16 cellular contexts compared by ENCODE assay signal in the genomic region with DNA sequence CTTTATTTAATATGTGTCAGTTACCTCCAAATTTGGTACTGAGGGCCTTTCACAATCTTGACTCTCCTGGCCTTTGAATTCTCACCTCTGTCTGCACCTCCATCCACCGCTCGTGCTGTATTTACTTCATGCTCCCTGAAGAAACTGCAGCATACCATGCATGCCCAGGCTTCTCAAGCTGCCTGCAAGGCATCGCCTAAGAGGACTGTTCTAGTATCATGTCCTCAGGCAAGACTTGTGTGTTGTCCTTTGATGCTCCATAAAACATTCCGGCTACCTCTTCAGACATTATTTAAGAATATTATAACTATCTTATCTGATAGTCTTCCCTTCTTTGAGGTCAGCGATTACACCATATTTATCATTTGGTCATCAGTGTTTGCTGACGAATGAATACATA.
DNase-seq lines count a peak whose midpoint lies in the region; TF ChIP-seq lines count a peak whose summit lies in the region.
"Had no signal": no experiment of that assay in that cellular context is flagged by ENCODE, and none has a peak within 500 bp of the region (broad histone marks: within the 10 kb centered on the region; RNA-seq: fewer than 3 reads in every experiment).

No MANE protein-coding gene starts in this region.

- H3K36me3 ChIP-seq in BE2C (no peaks in the 10 kb centered on the region), SJCRH30 (no peaks in the 10 kb centered on the region)
- H3K36me3 ChIP-seq: BLaER1 had no signal

- peaks cover 16% of the 10 kb centered on the region for H3K9me3 Mint-ChIP-seq in mesothelial cell of epicardium

- no peaks in the 10 kb centered on the region for H3K9me3 ChIP-seq in BE2C
- H3K9me3 ChIP-seq in SJCRH30 (replicated peaks) = no peaks in the 10 kb centered on the region
- H3K9me3 ChIP-seq: BLaER1 had no signal

- H3K4me1 ChIP-seq in BE2C (no peaks in the 10 kb centered on the region), SJCRH30 (peaks cover 10% of the 10 kb centered on the region)
- H3K4me1 ChIP-seq: BLaER1 had no signal

- peaks cover 10% of the 10 kb centered on the region for H3K4me1 Mint-ChIP-seq in mesothelial cell of epicardium
- H3K4me1 Mint-ChIP-seq: CD4-positive, CD25-positive, alpha-beta regulatory T cell had no signal

- peak; percentile 41 for DNase-seq in ELF-1 (ENCODE audit: low read depth, low spot score)
- peak; percentile 77 for DNase-seq in islet precursor cell
- no peak for DNase-seq in mesothelial cell of epicardium (ENCODE audit: low spot score in 2 of 2, unreplicated experiment in 2 of 2)
- no peak for DNase-seq in BE2C
- DNase-seq in T-helper 2 cell = no peak
- no peak for DNase-seq in SJCRH30
- DNase-seq in germinal center (ENCODE audit: low spot score) = no peak
- DNase-seq: CD4-positive, CD25-positive, alpha-beta regulatory T cell; CD8-positive, alpha-beta T cell; DMS 273 treated with DMSO at 0.1 percent for 48 hours; DMS53; DMS79 treated with DMSO at 0.1 percent for 48 hours; H7; HCEC 1CT had no signal

- H3K36me3 Mint-ChIP-seq in mesothelial cell of epicardium = peaks cover 7% of the 10 kb centered on the region
- H3K36me3 Mint-ChIP-seq: CD4-positive, CD25-positive, alpha-beta regulatory T cell; CD8-positive, alpha-beta T cell had no signal

- no peak overlapping the region for H3K27ac ChIP-seq in SJCRH30
- H3K27ac ChIP-seq: BLaER1, C4-2B had no signal

- no peak overlapping the region for H3K4me3 Mint-ChIP-seq in mesothelial cell of epicardium
- H3K4me3 Mint-ChIP-seq: CD4-positive, CD25-positive, alpha-beta regulatory T cell; CD8-positive, alpha-beta T cell had no signal

- TF ChIP-seq CTCF in mesothelial cell of epicardium (IDR thresholded peaks at IDR 0.05; ENCODE audit: unreplicated experiment) = no peak
- no peak for TF ChIP-seq CTCF in BE2C (IDR thresholded peaks at IDR 0.05; ENCODE audit: low read depth, low read length)

- H3K4me3 ChIP-seq in BE2C (ENCODE audit: low read depth, low read length) (no peak overlapping the region), SJCRH30 (no peak overlapping the region)
- H3K4me3 ChIP-seq: BLaER1 had no signal

- H3K27me3 ChIP-seq in BE2C (no peaks in the 10 kb centered on the region), SJCRH30 (no peaks in the 10 kb centered on the region)
- H3K27me3 ChIP-seq: BLaER1 had no signal

- no peaks in the 10 kb centered on the region for H3K27me3 Mint-ChIP-seq in mesothelial cell of epicardium (ENCODE audit: low read depth)
- H3K27me3 Mint-ChIP-seq: CD4-positive, CD25-positive, alpha-beta regulatory T cell had no signal

- peak overlapping the region; percentile 32 for H3K27ac Mint-ChIP-seq in mesothelial cell of epicardium
- H3K27ac Mint-ChIP-seq: CD4-positive, CD25-positive, alpha-beta regulatory T cell; CD8-positive, alpha-beta T cell had no signal

Comparison
In these comparisons a context has a peak if more than half of its experiments do, and no peak if none do; other contexts are left out.
1. DNase-seq: peak in ELF-1 (single experiment) and islet precursor cell (single experiment); none in mesothelial cell of epicardium (0 of 2), BE2C (single experiment), T-helper 2 cell (0 of 5), SJCRH30 (0 of 2) and germinal center (single experiment).